Comparison of ENCODE assay signal across 8 cellular contexts in the genomic region with DNA sequence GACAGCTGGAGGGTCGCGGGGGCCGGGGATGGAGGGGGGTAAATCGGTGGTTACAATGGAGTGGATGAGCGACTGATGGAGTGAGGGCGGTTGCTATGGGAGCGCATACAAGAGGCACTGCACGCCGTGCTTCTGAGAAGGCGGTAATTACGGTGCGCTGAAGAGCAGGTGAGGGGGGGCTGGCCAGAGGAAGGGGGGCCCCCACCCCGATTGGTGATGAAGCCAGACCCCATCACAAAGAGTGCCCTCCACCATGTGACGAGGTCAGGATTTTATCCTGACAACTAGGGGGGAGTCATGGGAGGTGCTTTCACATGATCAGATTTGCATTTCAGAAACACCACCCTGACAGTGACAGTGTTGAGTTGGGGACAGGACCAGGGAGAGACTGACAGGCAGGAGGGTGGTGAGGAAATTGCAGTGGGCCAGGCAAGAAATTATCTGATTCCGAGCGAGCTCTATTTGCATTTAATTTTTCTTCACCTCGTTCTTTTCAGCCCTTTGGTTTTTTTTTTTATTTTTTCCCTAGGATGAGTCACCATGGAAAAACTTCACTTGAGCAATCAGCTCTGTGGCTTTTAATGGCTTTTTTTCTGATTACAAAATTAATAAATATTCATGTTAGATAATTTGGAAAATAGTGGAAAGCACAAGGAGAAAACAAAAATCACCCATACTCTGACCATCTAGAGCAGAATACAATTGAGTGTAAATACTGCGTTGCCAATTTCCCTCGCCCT. TPM values are rescaled to one million over a fixed set of nuclear protein-coding genes. Genes with fewer than 3 reads are reported as not detected.
DNase-seq lines count a peak whose midpoint lies in the region; ATAC-seq and TF ChIP-seq lines count a peak whose summit lies in the region.

No MANE protein-coding gene starts in this region.

- H3K27me3 Mint-ChIP-seq in progenitor cell of endocrine pancreas, result peaks cover 2% of the 10 kb centered on the region

- H3K4me3 Mint-ChIP-seq in progenitor cell of endocrine pancreas (ENCODE audit: low read depth), result no peak overlapping the region

- no peak for ATAC-seq in activated naive CD4-positive, alpha-beta T cell treated with anti-CD3 and anti-CD28 coated beads, Interleukin-2, amount 50 U/mL, for 72 hours
- ATAC-seq in GM18505 (IDR thresholded peaks at IDR 0.05; ENCODE audit: unreplicated experiment), result no peak

- peaks cover 29% of the 10 kb centered on the region for H3K4me1 Mint-ChIP-seq in progenitor cell of endocrine pancreas (ENCODE audit: low read depth)

- H3K27ac Mint-ChIP-seq in activated naive CD4-positive, alpha-beta T cell treated with anti-CD3 and anti-CD28 coated beads, Interleukin-2, amount 50 U/mL, for 72 hours, result no peak overlapping the region
- no peak overlapping the region for H3K27ac Mint-ChIP-seq in progenitor cell of endocrine pancreas

- no peak for TF ChIP-seq CTCF in progenitor cell of endocrine pancreas (IDR thresholded peaks at IDR 0.05; ENCODE audit: unreplicated experiment)

- peak; percentile 75 for DNase-seq in EH (ENCODE audit: low read depth)
- DNase-seq in NCI-H748 treated with DMSO at 0.1 percent for 48 hours (lab: John Stamatoyannopoulos, UW), result peak; percentile 97
- peak; percentile 54 for DNase-seq in fibroblast of gingiva (ENCODE audit: low read depth)
- DNase-seq in retina, result peak; percentile 87
- no peak for DNase-seq in activated naive CD4-positive, alpha-beta T cell treated with anti-CD3 and anti-CD28 coated beads, Interleukin-2, amount 50 U/mL, for 72 hours (ENCODE audit: low spot score in 2 of 2)
- DNase-seq in ureter (ENCODE audit: low spot score), result no peak
- no peak for DNase-seq in progenitor cell of endocrine pancreas (ENCODE audit: low spot score, unreplicated experiment)

- no peak for TF ChIP-seq POLR2A in GM18505 (IDR thresholded peaks at IDR 0.05; ENCODE audit: borderline replicate concordance, extremely low read depth, insufficient read depth, insufficient read length)

- no peaks in the 10 kb centered on the region for H3K36me3 Mint-ChIP-seq in activated naive CD4-positive, alpha-beta T cell treated with anti-CD3 and anti-CD28 coated beads, Interleukin-2, amount 50 U/mL, for 72 hours
- no peaks in the 10 kb centered on the region for H3K36me3 Mint-ChIP-seq in progenitor cell of endocrine pancreas (ENCODE audit: insufficient read depth)

- H3K9me3 Mint-ChIP-seq in activated naive CD4-positive, alpha-beta T cell treated with anti-CD3 and anti-CD28 coated beads, Interleukin-2, amount 50 U/mL, for 72 hours, result peaks cover 0 to 5% of the 10 kb centered on the region in 2 donors
- H3K9me3 Mint-ChIP-seq in progenitor cell of endocrine pancreas (ENCODE audit: low read depth), result no peaks in the 10 kb centered on the region

RNA-seq across cellular contexts. Expression of a gene that starts 7.9 kb away (rescaled TPM):
- total RNA-seq in activated naive CD4-positive, alpha-beta T cell treated with anti-CD3 and anti-CD28 coated beads, Interleukin-2, amount 50 U/mL, for 72 hours, result 1 to 10 TPM; 1.7 to 9.9 TPM
- 0.57 TPM for total RNA-seq in ureter
- not detected in 2 replicates for total RNA-seq in progenitor cell of endocrine pancreas

RNA-seq across cellular contexts. Expression of a gene that starts 27.8 kb away (rescaled TPM):
- not detected for total RNA-seq in activated naive CD4-positive, alpha-beta T cell treated with anti-CD3 and anti-CD28 coated beads, Interleukin-2, amount 50 U/mL, for 72 hours
- total RNA-seq in ureter (not detected), progenitor cell of endocrine pancreas (17.8 and 23.7 TPM in 2 replicates)

RNA-seq across cellular contexts. Expression of a gene that starts 59.5 kb away (rescaled TPM):
- total RNA-seq in activated naive CD4-positive, alpha-beta T cell treated with anti-CD3 and anti-CD28 coated beads, Interleukin-2, amount 50 U/mL, for 72 hours, result not detected
- total RNA-seq in ureter (not detected), progenitor cell of endocrine pancreas (4.9 and 5.1 TPM in 2 replicates)

Comparison
In these comparisons a context has a peak if more than half of its experiments do, and no peak if none do; other contexts are left out.
1. DNase-seq: peak in EH (single experiment), NCI-H748 treated with DMSO at 0.1 percent for 48 hours (single experiment), fibroblast of gingiva (single experiment) and retina (single experiment); none in activated naive CD4-positive, alpha-beta T cell treated with anti-CD3 and anti-CD28 coated beads, Interleukin-2, amount 50 U/mL, for 72 hours (0 of 2), ureter (single experiment) and progenitor cell of endocrine pancreas (single experiment).
2. RNA of a gene that starts 27.8 kb away (total RNA-seq): 17.8 to 23.7 TPM in progenitor cell of endocrine pancreas; not detected in activated naive CD4-positive, alpha-beta T cell treated with anti-CD3 and anti-CD28 coated beads, Interleukin-2, amount 50 U/mL, for 72 hours and not detected in ureter (single experiment); every median in the first group is over 10 times any median in the second.